ENCODE assay signal across 8 cellular contexts in the genomic region with DNA sequence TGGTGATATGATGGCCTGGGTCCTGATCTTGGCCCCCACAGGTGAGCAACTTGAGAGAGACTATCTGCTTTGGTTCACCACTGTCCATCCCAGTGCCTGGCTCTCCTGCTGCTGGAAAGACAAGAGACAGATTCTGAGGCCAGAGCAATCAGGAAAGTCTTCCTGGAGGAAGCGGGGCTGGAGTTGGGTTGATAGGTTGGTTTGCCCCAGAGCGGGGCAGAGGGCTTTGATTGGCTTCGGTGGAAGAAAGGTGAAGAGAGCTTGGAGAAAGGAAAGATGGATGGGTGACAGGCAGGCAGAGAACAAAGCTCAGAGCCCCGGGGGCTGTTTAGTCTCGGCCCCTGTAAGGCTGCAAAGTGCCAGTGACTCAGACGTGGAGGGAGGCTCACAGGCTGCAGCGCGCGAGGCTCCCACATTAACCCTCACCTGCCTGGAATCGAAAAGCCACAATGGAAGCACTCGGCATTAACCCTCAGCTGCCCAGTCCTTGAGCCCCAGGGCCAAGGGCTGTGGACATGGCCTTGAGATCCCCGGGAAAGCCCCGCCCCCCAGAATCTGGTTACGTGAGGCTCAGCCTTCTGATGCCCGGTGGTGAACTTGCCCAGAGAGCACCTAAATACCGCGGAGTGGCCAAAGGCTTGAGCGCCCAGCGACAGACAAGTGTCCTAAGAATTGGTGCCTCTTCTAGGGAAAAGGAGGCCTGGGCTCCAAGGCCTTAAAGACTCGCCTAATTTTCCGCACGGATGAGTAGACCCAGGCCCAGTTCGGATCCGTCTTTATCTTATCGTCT. TPM values are rescaled to one million over a fixed set of nuclear protein-coding genes. Genes with fewer than 3 reads are reported as not detected.
DNase-seq lines count a peak whose midpoint lies in the region; ATAC-seq and TF ChIP-seq lines count a peak whose summit lies in the region.

No MANE protein-coding gene starts in this region.

- ATAC-seq in HG03175 (IDR thresholded peaks at IDR 0.05; ENCODE audit: unreplicated experiment): no peak

- H3K4me3 ChIP-seq in esophagus muscularis mucosa: peak overlapping the region; percentile 75 to 99 (median 87)

- TF ChIP-seq POLR2A in esophagus muscularis mucosa (IDR thresholded peaks at IDR 0.05; ENCODE audit: low read depth): no peak

- H3K27ac Mint-ChIP-seq in nephron: peak overlapping the region; percentile 9 to 31 (median 22)

- H3K36me3 ChIP-seq in esophagus muscularis mucosa: no peaks in the 10 kb centered on the region

- WGBS in esophagus muscularis mucosa: 14% methylated on average over 20 of the region's 25 CpGs

- H3K36me3 Mint-ChIP-seq in nephron (ENCODE audit: low read depth): no peaks in the 10 kb centered on the region

- peaks cover 15 to 40% (median 29%) of the 10 kb centered on the region in 4 donors for H3K4me1 ChIP-seq in esophagus muscularis mucosa

- H3K27me3 ChIP-seq in esophagus muscularis mucosa: no peaks in the 10 kb centered on the region

- in situ Hi-C loops in SK-MEL-5 (cut with HindIII; ENCODE audit: low pct_unique_long_range_greater_than_20kb, low sequenced_read_pairs): no loop called here

- no peaks in the 10 kb centered on the region for H3K9me3 ChIP-seq in esophagus muscularis mucosa

- peaks cover 8% of the 10 kb centered on the region for H3K4me1 Mint-ChIP-seq in nephron

- no peak for TF ChIP-seq EP300 in esophagus muscularis mucosa (IDR thresholded peaks at IDR 0.05)

- TF ChIP-seq CTCF in esophagus muscularis mucosa (IDR thresholded peaks at IDR 0.05) (no peak), nephron (IDR thresholded peaks at IDR 0.05; ENCODE audit: unreplicated experiment in 3 of 3) (no peak)

- H3K9me3 Mint-ChIP-seq in nephron: no peaks in the 10 kb centered on the region

- H3K27ac ChIP-seq in esophagus muscularis mucosa (replicated peaks in 1 of 4): peak overlapping the region; percentile 81 to 88 (median 84)

- intact Hi-C loops in esophagus muscularis mucosa (cut with DNase I): loop anchor here (5.0 to 10.0 kb wide), 3 partner anchors 153 to 331 kb away; a partner anchor contains a TSS

- H3K4me3 Mint-ChIP-seq in nephron: peak overlapping the region; percentile 80 to 88 (median 82)

- H3K27me3 Mint-ChIP-seq in nephron (ENCODE audit: low read depth): peaks cover 46% of the 10 kb centered on the region

- peak; percentile 25 for DNase-seq in NCI-H146 (lab: John Stamatoyannopoulos, UW)
- DNase-seq in NCI-H146 treated with DMSO at 0.1 percent for 48 hours (lab: John Stamatoyannopoulos, UW; ENCODE audit: unreplicated experiment): no peak
- DNase-seq in SK-MEL-5 (ENCODE audit: low read depth, low spot score): peak; percentile 23
- DNase-seq in esophagus muscularis mucosa (ENCODE audit: extremely low spot score): no peak
- DNase-seq in activated gamma-delta T cell (lab: John Stamatoyannopoulos, UW): no peak
- no peak for DNase-seq in NCI-H446 (lab: John Stamatoyannopoulos, UW)

RNA-seq across cellular contexts. Expression of a gene that starts 1.0 kb away (rescaled TPM):
- 22.0 and 26.9 TPM in 2 replicates for total RNA-seq in SK-MEL-5 (2014; rRNA removed; shearing (Covaris generic))
- polyA plus RNA-seq in SK-MEL-5 (2015; cell fraction: cytosol; rRNA removed): 47.3 and 47.7 TPM in 2 replicates
- 16.1 and 18.8 TPM in 2 replicates for polyA plus RNA-seq in SK-MEL-5 (2015; cell fraction: nucleus; rRNA removed)
- total RNA-seq in esophagus muscularis mucosa: 10 to 100 TPM; 21.6 to 43.0 (median 34.9) TPM

Comparison
In these comparisons a context has a peak if more than half of its experiments do, and no peak if none do; other contexts are left out.
1. DNase-seq: peak in NCI-H146 (single experiment) and SK-MEL-5 (single experiment); none in NCI-H146 treated with DMSO at 0.1 percent for 48 hours (single experiment), esophagus muscularis mucosa (single experiment), activated gamma-delta T cell (single experiment) and NCI-H446 (0 of 2).